Comparison of ENCODE assay signal across 2 cellular contexts in genomic region chr7:130364446-130364845, GRCh38.
TF ChIP-seq lines count a peak whose summit lies in the region.

No MANE protein-coding gene starts in this region.

TF ChIP-seq in HCT116, 20 proteins besides CTCF, POLR2A, EP300 and RAD21:
- TF ChIP-seq SIN3A (IDR thresholded peaks at IDR 0.05; ENCODE audit: low read depth) (no peak), TCF7L2 (IDR thresholded peaks at IDR 0.05; ENCODE audit: borderline replicate concordance, extremely low read depth, insufficient read depth, insufficient read length) (no peak), SRF (IDR thresholded peaks at IDR 0.05; ENCODE audit: low read depth) (no peak), ELF1 (IDR thresholded peaks at IDR 0.05; ENCODE audit: borderline replicate concordance, low read depth) (no peak)

TF ChIP-seq in K562, 482 proteins besides CTCF, POLR2A, EP300 and RAD21:
- TF ChIP-seq NFIX (CRISPR knock-in tag; IDR thresholded peaks at IDR 0.05; ENCODE audit: low read depth): peak; percentile 44; the same call in 1 of the 2 replicates
- TF ChIP-seq NFIC (IDR thresholded peaks at IDR 0.05): peak; percentile 93
- TF ChIP-seq HCFC1 (IDR thresholded peaks at IDR 0.05; ENCODE audit: low read depth, low read length): no peak
TF ChIP-seq in K562: peak in this region for 2.
